Comparison of ENCODE assay signal across 10 cellular contexts in the genomic region with DNA sequence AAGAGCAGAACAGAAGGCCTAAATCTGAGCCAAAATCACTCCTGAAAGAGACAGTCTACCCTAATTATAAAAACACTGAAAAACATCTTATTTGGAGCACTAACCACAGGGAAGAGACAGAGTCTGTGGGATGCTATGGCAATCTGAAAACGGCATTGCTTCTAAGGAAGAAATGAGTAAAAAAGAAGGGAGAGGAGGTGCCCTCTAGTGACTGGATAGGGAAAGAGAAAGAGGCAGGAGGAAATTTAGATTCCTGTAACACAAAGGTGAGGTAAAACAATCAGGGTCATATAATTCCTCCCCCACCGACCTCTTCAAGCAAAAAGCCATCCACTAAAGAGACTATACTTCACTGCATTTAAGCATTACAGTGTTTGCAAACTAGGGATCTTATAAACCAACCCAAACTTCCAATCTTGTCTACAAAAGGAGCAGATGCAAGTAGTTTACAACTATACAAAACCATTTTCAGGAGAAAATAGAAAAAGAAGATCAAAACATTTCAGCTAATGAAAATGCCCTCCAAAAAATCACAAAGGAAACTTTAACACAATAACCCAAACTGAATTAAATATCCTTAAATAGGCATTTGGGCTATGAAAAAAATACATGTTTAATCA. TPM values are rescaled to one million over a fixed set of nuclear protein-coding genes. Genes with fewer than 3 reads are reported as not detected.
A peak's percentile ranks its signal among the peaks of the same experiment; 100 is the strongest.
DNase-seq lines count a peak whose midpoint lies in the region; ATAC-seq, FAIRE-seq and TF ChIP-seq lines count a peak whose summit lies in the region.
"Had no signal": no experiment of that assay in that cellular context is flagged by ENCODE, and none has a peak within 500 bp of the region (broad histone marks: within the 10 kb centered on the region; RNA-seq: fewer than 3 reads in every experiment).

No MANE protein-coding gene starts in this region.

- TF ChIP-seq POLR2A in HepG2 (IDR thresholded peaks at IDR 0.05; ENCODE audit: insufficient read depth in 1 of 2, low read depth in 2 of 2, low read length in 2 of 2) (no peak), lower leg skin (IDR thresholded peaks at IDR 0.05) (no peak)

- H3K4me1 ChIP-seq in DOHH2 (ENCODE audit: control insufficient read depth, low read length) = 0 out of 2 replicates have a peak, but pooled peaks cover 3% of the 10 kb centered on the region
- 0 out of 2 replicates have a peak, but pooled peaks cover 6% of the 10 kb centered on the region for H3K4me1 ChIP-seq in HepG2 (ENCODE audit: insufficient read depth, low read length)

- H3F3A ChIP-seq in DOHH2 (ENCODE audit: control insufficient read depth, insufficient read depth) = no peaks in the 10 kb centered on the region

- DNase-seq in KBM-7 = peak; percentile 49
- peak; percentile 4 for DNase-seq in HepG2 (ENCODE audit: low spot score)
- DNase-seq in lower leg skin (ENCODE audit: low spot score in 2 of 2) = no peak
- DNase-seq in activated CD4-positive, alpha-beta T cell treated with anti-CD3 and anti-CD28 coated beads, Interleukin-2, amount 50 U/mL, for 1 hour = no peak
- DNase-seq in activated T-cell treated with anti-CD3 and anti-CD28 coated beads, Interleukin-2, amount 50 U/mL, for 72 hours = no peak
- DNase-seq: activated naive CD8-positive, alpha-beta T cell treated with anti-CD3 and anti-CD28 coated beads for 36 hours had no signal

- no peaks in the 10 kb centered on the region for H3K9me2 ChIP-seq in DOHH2 (replicated peaks; ENCODE audit: control insufficient read depth, low read length)

- H3K27ac ChIP-seq in DOHH2 (ENCODE audit: low read depth, low read length) (no peak overlapping the region), VCaP (no peak overlapping the region), HepG2 (ENCODE audit: extremely low read length, insufficient read depth, low read length) (no peak overlapping the region)
- H3K27ac ChIP-seq: skin epidermis had no signal

- no peak for ATAC-seq in HepG2
- no peak for ATAC-seq in HG03159 (IDR thresholded peaks at IDR 0.05; ENCODE audit: unreplicated experiment)
- no peak for ATAC-seq in activated T-cell treated with anti-CD3 and anti-CD28 coated beads, Interleukin-2, amount 50 U/mL, for 72 hours (replicated peaks in 1 of 2)

- no TSS peak for BruUV-seq in HepG2 (replicated peaks; lab: Mats Ljungman, UMichigan)

- TF ChIP-seq RAD21 in HepG2 (CRISPR knock-in tag; IDR thresholded peaks at IDR 0.05) = no peak

- H3K27me3 ChIP-seq in DOHH2 (ENCODE audit: control insufficient read depth, low read length) = no peaks in the 10 kb centered on the region
- no peaks in the 10 kb centered on the region for H3K27me3 ChIP-seq in HepG2 (ENCODE audit: control insufficient read depth in 1 of 2, insufficient read depth in 2 of 2, low read length in 2 of 2)

- in situ Hi-C loops in KBM-7 (cut with MboI; ENCODE audit: low pct_unique_long_range_greater_than_20kb, low sequenced_read_pairs) = no loop called here
- in situ Hi-C loops in HepG2 (cut with HindIII; ENCODE audit: extremely low pct_ligation_motif_present, low pct_unique_long_range_greater_than_20kb) = no loop called here

- TF ChIP-seq CTCF in DOHH2 (IDR thresholded peaks at IDR 0.05; ENCODE audit: low read depth, low read length, poor library complexity, severe bottlenecking) = peak; percentile 73
- peak; percentile 85 for TF ChIP-seq CTCF in VCaP (conservative IDR thresholded peaks at IDR 0.05)
- peak; percentile 51 for TF ChIP-seq CTCF in HepG2 (CRISPR knock-in tag; IDR thresholded peaks at IDR 0.05)
- no peak for TF ChIP-seq CTCF in lower leg skin (IDR thresholded peaks at IDR 0.05)

- no peak overlapping the region for H3K27ac Mint-ChIP-seq in activated T-cell treated with anti-CD3 and anti-CD28 coated beads, Interleukin-2, amount 50 U/mL, for 72 hours
- H3K27ac Mint-ChIP-seq: activated naive CD8-positive, alpha-beta T cell treated with anti-CD3 and anti-CD28 coated beads for 36 hours had no signal

- no peak overlapping the region for H2AFZ ChIP-seq in HepG2 (ENCODE audit: low read length)

- no peak for FAIRE-seq in HepG2 (lab: Jason Lieb, UNC)

- H3K27me3 Mint-ChIP-seq in activated T-cell treated with anti-CD3 and anti-CD28 coated beads, Interleukin-2, amount 50 U/mL, for 72 hours (ENCODE audit: low read depth) = no peaks in the 10 kb centered on the region
- H3K27me3 Mint-ChIP-seq: activated naive CD8-positive, alpha-beta T cell treated with anti-CD3 and anti-CD28 coated beads for 36 hours had no signal

- CTCF ChIA-PET in HepG2 (lab: Yijun Ruan, JAX; ENCODE audit: low intra/inter-chr PET ratio, low total read pairs) = interaction anchor here (0.8 kb wide), 1 partner anchor 223 kb away, joined by 4 read pairs; no protein-coding TSS in a partner anchor

- H4K20me1 ChIP-seq in DOHH2 (ENCODE audit: control insufficient read depth, insufficient read depth, low read depth, low read length) (no peaks in the 10 kb centered on the region; the same call in 1 of the 2 replicates), HepG2 (ENCODE audit: insufficient read depth, low read length) (no peaks in the 10 kb centered on the region)

- TF ChIP-seq EP300 in HepG2 (IDR thresholded peaks at IDR 0.05; ENCODE audit: low read depth in 2 of 2, low read length in 2 of 2) (no peak), HepG2 (CRISPR knock-in tag; IDR thresholded peaks at IDR 0.05; ENCODE audit: borderline replicate concordance) (no peak)

- H3K4me3 ChIP-seq in DOHH2 (ENCODE audit: low read length) = no peak overlapping the region
- H3K4me3 ChIP-seq in HepG2 (replicated peaks in 1 of 3; ENCODE audit: insufficient read depth in 1 of 3, low read depth in 2 of 3, low read length in 3 of 3) = no peak overlapping the region
- H3K4me3 ChIP-seq in lower leg skin (ENCODE audit: low read depth, poor library complexity, severe bottlenecking) = no peak overlapping the region
- H3K4me3 ChIP-seq: skin epidermis had no signal

- 61% methylated on average over 2 of the region's 2 CpGs for WGBS in HepG2 (ENCODE audit: low lambda C conversion rate)
- WGBS in lower leg skin, 2 donors = 34 to 35% methylated on average over 2 of the region's 2 CpGs

- no peaks in the 10 kb centered on the region for H3K4me1 Mint-ChIP-seq in activated T-cell treated with anti-CD3 and anti-CD28 coated beads, Interleukin-2, amount 50 U/mL, for 72 hours (ENCODE audit: low read depth)

- no peak overlapping the region for H3K4me2 ChIP-seq in DOHH2 (ENCODE audit: low read length)
- no peak overlapping the region for H3K4me2 ChIP-seq in HepG2 (ENCODE audit: low read depth, low read length)

- POLR2A ChIA-PET in HepG2 (lab: Yijun Ruan, JAX) = no interaction called here

- intact Hi-C loops in HepG2 (cut with micrococcal nuclease; ENCODE audit: unreplicated experiment) = no loop called here
- intact Hi-C loops in lower leg skin (cut with DNase I; ENCODE audit: low total_unique reads) = no loop called here

- peaks cover 9% of the 10 kb centered on the region for H3K36me3 ChIP-seq in DOHH2 (ENCODE audit: control insufficient read depth, low read length)
- peaks cover 15 to 51% of the 10 kb centered on the region in 2 experiments for H3K36me3 ChIP-seq in HepG2 (replicated peaks in 1 of 2; ENCODE audit: control insufficient read depth in 1 of 2, insufficient read depth in 2 of 2, low read length in 2 of 2)

- H3K36me3 Mint-ChIP-seq in activated T-cell treated with anti-CD3 and anti-CD28 coated beads, Interleukin-2, amount 50 U/mL, for 72 hours (ENCODE audit: insufficient read depth in 2 of 2) = peaks cover 15 to 29% of the 10 kb centered on the region in 2 donors

- no peak overlapping the region for H3K9ac ChIP-seq in HepG2 (ENCODE audit: insufficient read depth, low read depth, low read length)

- no peak overlapping the region for H3K4me3 Mint-ChIP-seq in activated T-cell treated with anti-CD3 and anti-CD28 coated beads, Interleukin-2, amount 50 U/mL, for 72 hours
- H3K4me3 Mint-ChIP-seq: activated naive CD8-positive, alpha-beta T cell treated with anti-CD3 and anti-CD28 coated beads for 36 hours had no signal

- H3K9me3 ChIP-seq in DOHH2 (ENCODE audit: control insufficient read depth, insufficient read depth, low read length) = no peaks in the 10 kb centered on the region
- peaks cover 27% of the 10 kb centered on the region for H3K9me3 ChIP-seq in HepG2 (ENCODE audit: low read length)

- no peaks in the 10 kb centered on the region for H3K79me2 ChIP-seq in DOHH2 (ENCODE audit: control insufficient read depth, low read length)
- peaks cover 29% of the 10 kb centered on the region for H3K79me2 ChIP-seq in HepG2 (ENCODE audit: insufficient read depth, low read length)

- peaks cover 0 to 1% of the 10 kb centered on the region in 2 donors for H3K9me3 Mint-ChIP-seq in activated T-cell treated with anti-CD3 and anti-CD28 coated beads, Interleukin-2, amount 50 U/mL, for 72 hours

TF ChIP-seq in HepG2, 621 proteins besides CTCF, POLR2A, EP300 and RAD21 (continues in another document):
- TF ChIP-seq KAT2B (IDR thresholded peaks at IDR 0.05; ENCODE audit: borderline replicate concordance, low read depth, low read length) = no peak
- TF ChIP-seq ZSCAN30 (CRISPR knock-in tag; IDR thresholded peaks at IDR 0.05) = no peak
- TF ChIP-seq NFIC (IDR thresholded peaks at IDR 0.05; ENCODE audit: low read length) = no peak
- no peak for TF ChIP-seq ZNF225 (CRISPR knock-in tag; IDR thresholded peaks at IDR 0.05)

RNA-seq across cellular contexts. Expression of a gene that starts 32.6 kb away (rescaled TPM):
- total RNA-seq in HepG2 (2016; rRNA removed; fragmentation: Illumina TruSeq; extraction: Trizol) (36.0 and 47.0 TPM in 2 replicates), lower leg skin (10 to 100 TPM; 29.3 to 56.4 (median 40.2) TPM)
- 4.5 and 4.6 TPM in 2 replicates for total RNA-seq in HepG2 (2016; cell fraction: cytosol; rRNA removed; fragmentation: Illumina TruSeq; extraction: Trizol; ENCODE audit: low read depth)
- 37.8 and 46.8 TPM in 2 replicates for total RNA-seq in HepG2 (2016; cell fraction: insoluble cytoplasmic fraction; rRNA removed; fragmentation: Illumina TruSeq; extraction: Trizol)
- total RNA-seq in HepG2 (2016; cell fraction: membrane; rRNA removed; fragmentation: Illumina TruSeq; extraction: Trizol) = 18.0 and 20.6 TPM in 2 replicates
- total RNA-seq in HepG2 (2016; cell fraction: nucleus; rRNA removed; fragmentation: Illumina TruSeq; extraction: Trizol) = 59.2 and 72.7 TPM in 2 replicates
- polyA plus RNA-seq in HepG2 (2011; rRNA removed) = 40.3 and 50.4 TPM in 2 replicates
- polyA plus RNA-seq in HepG2 (2011; cell fraction: cytosol; rRNA removed) = 21.2 and 36.3 TPM in 2 replicates
- polyA plus RNA-seq in HepG2 (2011; cell fraction: nucleus; rRNA removed) = 10.3 and 13.9 TPM in 2 replicates
- polyA plus RNA-seq in HepG2 (2012) = 27.7 and 29.5 TPM in 2 replicates
- 2.4 and 2.8 TPM in 2 replicates for polyA plus RNA-seq in HepG2 (2016; cell fraction: cytosol; fragmentation: Illumina TruSeq; extraction: Trizol; ENCODE audit: low read depth)
- polyA plus RNA-seq in HepG2 (2016; cell fraction: insoluble cytoplasmic fraction; fragmentation: Illumina TruSeq; extraction: Trizol; ENCODE audit: low read depth) = 37.0 and 37.7 TPM in 2 replicates
- polyA plus RNA-seq in HepG2 (2016; cell fraction: membrane; fragmentation: Illumina TruSeq; extraction: Trizol; ENCODE audit: low read depth) = 8.1 and 8.5 TPM in 2 replicates
- polyA plus RNA-seq in HepG2 (2016; cell fraction: nucleus; fragmentation: Illumina TruSeq; extraction: Trizol; ENCODE audit: insufficient read depth, low read depth) = 89.7 and 91.1 TPM in 2 replicates
- 77.4 and 153 TPM in 2 replicates for polyA minus RNA-seq in HepG2 (2011; rRNA and poly(A)+ RNA removed; ENCODE audit: low replicate concordance)
- polyA minus RNA-seq in HepG2 (2011; cell fraction: cytosol; rRNA and poly(A)+ RNA removed) = 34.3 and 34.9 TPM in 2 replicates
- polyA minus RNA-seq in HepG2 (2011; cell fraction: nucleus; rRNA and poly(A)+ RNA removed) = 29.0 and 33.9 TPM in 2 replicates
- 10 to 100 TPM; 27.1 to 30.0 TPM for total RNA-seq in activated T-cell treated with anti-CD3 and anti-CD28 coated beads, Interleukin-2, amount 50 U/mL, for 72 hours

Comparison
In these comparisons a context has a peak if more than half of its experiments do, and no peak if none do; other contexts are left out.
1. CTCF ChIP-seq: peak in DOHH2 (single experiment), VCaP (single experiment) and HepG2 (single experiment); none in lower leg skin (0 of 3).
2. DNase-seq: peak in KBM-7 (single experiment) and HepG2 (single experiment); none in lower leg skin (0 of 2), activated CD4-positive, alpha-beta T cell treated with anti-CD3 and anti-CD28 coated beads, Interleukin-2, amount 50 U/mL, for 1 hour (single experiment) and activated T-cell treated with anti-CD3 and anti-CD28 coated beads, Interleukin-2, amount 50 U/mL, for 72 hours (0 of 2).